ENCODE assay signal across 8 cellular contexts in the genomic region with DNA sequence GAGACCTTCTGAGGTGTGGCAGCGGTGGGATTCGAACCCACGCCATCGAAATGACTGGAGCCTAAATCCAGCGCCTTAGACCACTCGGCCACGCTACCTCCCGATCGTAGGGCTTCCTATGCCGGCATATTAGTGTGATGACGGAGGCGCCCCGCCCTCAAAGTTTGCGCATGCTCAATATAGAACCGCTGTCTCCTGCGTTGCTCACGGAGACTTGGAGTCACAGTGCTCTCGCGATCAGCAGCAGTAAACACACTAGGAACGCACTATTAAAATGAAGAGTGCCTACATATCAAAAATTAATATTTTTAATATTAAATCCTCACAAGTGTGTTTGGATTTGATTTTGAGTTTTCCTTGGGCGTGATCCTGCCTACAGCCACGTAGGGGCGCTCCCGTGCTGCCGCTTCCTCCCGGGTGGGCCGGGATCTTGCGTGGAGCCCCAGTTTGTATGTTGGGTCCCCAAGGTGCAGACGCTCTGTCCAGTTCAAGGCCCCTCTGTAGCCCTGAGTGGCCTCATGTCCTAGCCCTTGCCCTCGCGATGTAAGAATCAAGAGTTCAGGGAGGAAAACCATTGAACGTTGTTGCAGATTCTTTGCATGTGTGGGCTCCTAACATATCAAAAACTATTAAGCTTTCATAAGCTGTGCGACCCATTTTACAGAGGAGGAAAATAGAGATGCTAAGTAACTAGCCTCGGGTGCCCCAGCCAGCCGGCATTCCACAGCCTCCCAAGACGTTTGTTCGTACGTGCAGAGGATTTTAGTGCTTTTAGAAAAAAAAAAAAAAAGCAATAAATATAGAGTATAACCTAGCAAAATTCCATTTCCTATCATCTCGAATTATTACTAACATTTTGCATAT. TPM values are rescaled to one million over a fixed set of nuclear protein-coding genes. Genes with fewer than 3 reads are reported as not detected.
A peak's percentile ranks its signal among the peaks of the same experiment; 100 is the strongest.
DNase-seq lines count a peak whose midpoint lies in the region; ATAC-seq and TF ChIP-seq lines count a peak whose summit lies in the region.

No MANE protein-coding gene starts in this region.

- peak overlapping the region; percentile 57 for H3K9ac ChIP-seq in Loucy (ENCODE audit: low read depth, low read length, poor library complexity, severe bottlenecking)

- H3F3A ChIP-seq in Loucy (ENCODE audit: low read depth) = 0 out of 2 replicates have a peak, but pooled peaks cover 6% of the 10 kb centered on the region

- TF ChIP-seq POLR2A in Raji (IDR thresholded peaks at IDR 0.05; ENCODE audit: insufficient read depth, low read depth, low read length) = peak; percentile 44; the same call in 1 of the 2 replicates

- H3K4me2 ChIP-seq in Loucy (ENCODE audit: low read depth, low read length, poor library complexity, severe bottlenecking) = peak overlapping the region; percentile 66

- H3K9me2 ChIP-seq in Loucy (replicated peaks; ENCODE audit: low read depth, low read length) = no peaks in the 10 kb centered on the region

- no peaks in the 10 kb centered on the region for H3K9me3 ChIP-seq in Loucy (ENCODE audit: insufficient read depth, low read depth, low read length)

- ATAC-seq in GM19395 (IDR thresholded peaks at IDR 0.05; ENCODE audit: unreplicated experiment) = peak; percentile 38
- ATAC-seq in natural killer cell treated with Interleukin-12 subunit alpha and Interleukin-12 subunit beta and Interleukin-15 and Interleukin-18, amount 100 ng/mL, for 72 hours = peak; percentile 34 to 44
- ATAC-seq in stimulated activated naive B cell treated with anti-CD40 and anti-IgM and Interleukin-4, amounts not matched to agents 10 μg/mL and 1 μg/mL and 100 μg/mL, for 72 hours (replicated peaks) = peak; percentile 26 to 29

- DNase-seq in AG09309 (ENCODE audit: low read depth) = peak; percentile 47
- DNase-seq in activated effector memory CD4-positive, alpha-beta T cell treated with Interleukin-2 at 50 U/mL for 16 hours = peak; percentile 86
- peak; percentile 94 for DNase-seq in fibroblast of pulmonary artery (ENCODE audit: low read depth)
- peak; percentile 89 for DNase-seq in natural killer cell treated with Interleukin-12 subunit alpha and Interleukin-12 subunit beta and Interleukin-15 and Interleukin-18, amount 100 ng/mL, for 72 hours (ENCODE audit: low spot score)
- peak; percentile 87 for DNase-seq in stimulated activated naive B cell treated with anti-CD40 and anti-IgM and Interleukin-4, amounts not matched to agents 10 μg/mL and 1 μg/mL and 100 μg/mL, for 72 hours

- no peaks in the 10 kb centered on the region for H3K27me3 Mint-ChIP-seq in natural killer cell treated with Interleukin-12 subunit alpha and Interleukin-12 subunit beta and Interleukin-15 and Interleukin-18, amount 100 ng/mL, for 72 hours
- peaks cover 4 to 5% of the 10 kb centered on the region in 2 donors for H3K27me3 Mint-ChIP-seq in stimulated activated naive B cell treated with anti-CD40 and anti-IgM and Interleukin-4, amounts not matched to agents 10 μg/mL and 1 μg/mL and 100 μg/mL, for 72 hours

- H3K4me1 Mint-ChIP-seq in natural killer cell treated with Interleukin-12 subunit alpha and Interleukin-12 subunit beta and Interleukin-15 and Interleukin-18, amount 100 ng/mL, for 72 hours (ENCODE audit: low read depth in 2 of 2) = peaks cover 41 to 44% of the 10 kb centered on the region in 2 donors
- peaks cover 37 to 47% of the 10 kb centered on the region in 2 donors for H3K4me1 Mint-ChIP-seq in stimulated activated naive B cell treated with anti-CD40 and anti-IgM and Interleukin-4, amounts not matched to agents 10 μg/mL and 1 μg/mL and 100 μg/mL, for 72 hours

- no peaks in the 10 kb centered on the region for H4K20me1 ChIP-seq in Loucy (ENCODE audit: insufficient read depth, low read length, poor library complexity, severe bottlenecking)

- H2AFZ ChIP-seq in Loucy (ENCODE audit: low read length) = peak overlapping the region; percentile 96

- H3K36me3 ChIP-seq in Loucy (ENCODE audit: insufficient read depth, low read length) = no peaks in the 10 kb centered on the region

- TF ChIP-seq CTCF in AG09309 (IDR thresholded peaks at IDR 0.05; ENCODE audit: control insufficient read depth, insufficient read depth, low read depth, low read length, missing control alignments) = peak; percentile 88
- peak; percentile 77 for TF ChIP-seq CTCF in Loucy (conservative IDR thresholded peaks at IDR 0.05; ENCODE audit: low read length)
- TF ChIP-seq CTCF in fibroblast of pulmonary artery (IDR thresholded peaks at IDR 0.05; ENCODE audit: low read length, missing control alignments) = peak; percentile 85

- peaks cover 29% of the 10 kb centered on the region for H3K4me1 ChIP-seq in Loucy (ENCODE audit: insufficient read depth, low read length, poor library complexity, severe bottlenecking)

- H3K36me3 Mint-ChIP-seq in natural killer cell treated with Interleukin-12 subunit alpha and Interleukin-12 subunit beta and Interleukin-15 and Interleukin-18, amount 100 ng/mL, for 72 hours = no peaks in the 10 kb centered on the region
- peaks cover 8 to 22% of the 10 kb centered on the region in 2 donors for H3K36me3 Mint-ChIP-seq in stimulated activated naive B cell treated with anti-CD40 and anti-IgM and Interleukin-4, amounts not matched to agents 10 μg/mL and 1 μg/mL and 100 μg/mL, for 72 hours

- no peaks in the 10 kb centered on the region for H3K27me3 ChIP-seq in Loucy (ENCODE audit: insufficient read depth, low read length, poor library complexity, severe bottlenecking)

- peak overlapping the region; percentile 54 for H3K4me3 ChIP-seq in AG09309 (ENCODE audit: control insufficient read depth, low read depth, low read length)
- peak overlapping the region; percentile 82 for H3K4me3 ChIP-seq in Loucy (ENCODE audit: low read length, poor library complexity, severe bottlenecking)
- H3K4me3 ChIP-seq in fibroblast of pulmonary artery (replicated peaks; ENCODE audit: low read depth, low read length) = peak overlapping the region; percentile 62

- no peaks in the 10 kb centered on the region for H3K79me2 ChIP-seq in Loucy (ENCODE audit: insufficient read depth, low read length)

- H3K4me3 Mint-ChIP-seq in natural killer cell treated with Interleukin-12 subunit alpha and Interleukin-12 subunit beta and Interleukin-15 and Interleukin-18, amount 100 ng/mL, for 72 hours = peak overlapping the region; percentile 73
- H3K4me3 Mint-ChIP-seq in stimulated activated naive B cell treated with anti-CD40 and anti-IgM and Interleukin-4, amounts not matched to agents 10 μg/mL and 1 μg/mL and 100 μg/mL, for 72 hours = peak overlapping the region; percentile 86

- peak overlapping the region; percentile 93 to 96 for H3K27ac Mint-ChIP-seq in natural killer cell treated with Interleukin-12 subunit alpha and Interleukin-12 subunit beta and Interleukin-15 and Interleukin-18, amount 100 ng/mL, for 72 hours
- H3K27ac Mint-ChIP-seq in stimulated activated naive B cell treated with anti-CD40 and anti-IgM and Interleukin-4, amounts not matched to agents 10 μg/mL and 1 μg/mL and 100 μg/mL, for 72 hours = peak overlapping the region; percentile 100

- peaks cover 7% of the 10 kb centered on the region for H3K9me3 Mint-ChIP-seq in natural killer cell treated with Interleukin-12 subunit alpha and Interleukin-12 subunit beta and Interleukin-15 and Interleukin-18, amount 100 ng/mL, for 72 hours
- peaks cover 11 to 12% of the 10 kb centered on the region in 2 donors for H3K9me3 Mint-ChIP-seq in stimulated activated naive B cell treated with anti-CD40 and anti-IgM and Interleukin-4, amounts not matched to agents 10 μg/mL and 1 μg/mL and 100 μg/mL, for 72 hours

RNA-seq across cellular contexts. Expression of a gene that starts 10.2 kb away (rescaled TPM):
- 10 to 100 TPM; 13.7 to 42.6 TPM for total RNA-seq in natural killer cell treated with Interleukin-12 subunit alpha and Interleukin-12 subunit beta and Interleukin-15 and Interleukin-18, amount 100 ng/mL, for 72 hours

RNA-seq across cellular contexts. Expression of a gene that starts 33.6 kb away (rescaled TPM):
- total RNA-seq in natural killer cell treated with Interleukin-12 subunit alpha and Interleukin-12 subunit beta and Interleukin-15 and Interleukin-18, amount 100 ng/mL, for 72 hours = under 1 TPM in 1 of 2 donors, not detected in 1; 0.22 TPM

Comparison
In these comparisons a context has a peak if more than half of its experiments do, and no peak if none do; other contexts are left out.
1. Peak in every context shown above with its lines: DNase-seq, ATAC-seq and H3K4me3 ChIP-seq.